In the genomic region with DNA sequence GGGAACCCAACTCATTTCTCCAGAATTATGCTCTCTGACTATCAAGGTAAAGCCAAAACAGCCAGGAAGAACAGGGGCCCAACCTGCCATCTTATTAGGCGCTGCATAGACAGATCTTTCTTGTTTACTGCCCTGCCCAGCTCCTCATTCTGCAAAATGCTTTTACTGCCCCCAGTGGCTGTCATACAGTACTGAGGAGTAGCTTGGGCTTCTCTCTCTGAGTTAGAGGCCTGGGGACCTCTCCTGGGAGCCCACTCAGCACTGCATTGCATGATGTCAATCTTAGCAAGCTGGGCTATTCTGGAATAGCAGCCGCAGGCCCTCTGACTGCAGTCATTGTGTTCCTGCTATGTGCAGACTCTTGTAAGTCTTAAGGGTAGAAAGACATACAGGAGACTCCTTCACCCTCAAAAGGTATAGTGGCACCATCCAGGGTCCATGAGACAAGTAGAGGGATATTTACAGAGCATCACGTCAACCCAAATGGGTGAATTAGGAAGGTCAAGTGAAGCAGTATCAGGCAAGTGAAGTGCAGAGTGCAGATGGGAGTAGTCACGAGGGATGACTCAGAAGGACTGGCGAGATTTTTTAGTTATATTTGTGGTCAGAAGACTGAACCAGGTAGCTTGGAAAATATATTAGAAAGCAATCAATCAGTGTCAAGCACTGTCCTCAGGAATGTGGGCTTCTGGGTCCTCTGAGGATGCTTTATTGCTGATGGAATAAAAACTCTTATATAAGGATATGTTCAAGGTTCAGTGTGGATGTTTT, we compare ENCODE assay signal across 9 cellular contexts.
DNase-seq lines count a peak whose midpoint lies in the region; ATAC-seq and TF ChIP-seq lines count a peak whose summit lies in the region.
"Had no signal": no experiment of that assay in that cellular context is flagged by ENCODE, and none has a peak within 500 bp of the region (broad histone marks: within the 10 kb centered on the region; RNA-seq: fewer than 3 reads in every experiment).

No MANE protein-coding gene starts in this region.

- H3K79me2 ChIP-seq in HCT116 (ENCODE audit: insufficient read depth, low read length), result no peaks in the 10 kb centered on the region

- ATAC-seq in HCT116 (peak; percentile 94), Panc1 (no peak), HG03196 (IDR thresholded peaks at IDR 0.05; ENCODE audit: unreplicated experiment) (no peak), GM21381 (IDR thresholded peaks at IDR 0.05; ENCODE audit: unreplicated experiment) (no peak), HG03025 (IDR thresholded peaks at IDR 0.05; ENCODE audit: low FRiP score, unreplicated experiment) (no peak)

- H2AFZ ChIP-seq in HCT116 (ENCODE audit: low read depth, low read length, poor library complexity, severe bottlenecking), result no peak overlapping the region

- no peak for TF ChIP-seq POLR2A in HCT116 (IDR thresholded peaks at IDR 0.05; ENCODE audit: borderline replicate concordance, extremely low read depth, insufficient read depth, insufficient read length)

- CTCF ChIA-PET in HCT116 (lab: Charles Lee) (interaction anchor here (1.0 to 1.6 kb wide), 5 partner anchors 9 to 297 kb away, joined by 3 to 9 read pairs (median 3); no protein-coding TSS in a partner anchor), Panc1 (lab: Charles Lee) (no interaction called here)

- TF ChIP-seq CTCF in HCT116 (IDR thresholded peaks at IDR 0.05 in 2 of 3, conservative IDR thresholded peaks at IDR 0.05 in 1 of 3; ENCODE audit: borderline replicate concordance in 1 of 3, insufficient read depth in 1 of 3, low read depth in 2 of 3, low read length in 2 of 3) (peak; percentile 24 to 73 (median 71); a peak in 5 of 6 replicates), Panc1 (IDR thresholded peaks at IDR 0.05) (0 out of 2 replicates have a peak, but pooled peaks have one; percentile 15)

- H4K20me1 ChIP-seq in HCT116 (ENCODE audit: insufficient read depth), result no peaks in the 10 kb centered on the region

- H3K9me3 ChIP-seq in HCT116 (ENCODE audit: control insufficient read depth in 1 of 2, insufficient read depth in 1 of 2, low read depth in 1 of 2, low read length in 2 of 2) (no peaks in the 10 kb centered on the region), Panc1 (ENCODE audit: control insufficient read depth, insufficient read depth, low read depth, low read length) (no peaks in the 10 kb centered on the region)

- H3K9ac ChIP-seq in HCT116 (ENCODE audit: low read length), result no peak overlapping the region

- no peaks in the 10 kb centered on the region for H3K9me2 ChIP-seq in HCT116 (ENCODE audit: insufficient read depth)

- DNase-seq in Daoy (ENCODE audit: low read depth), result peak; percentile 9
- no peak for DNase-seq in HCT116 (ENCODE audit: low read depth, low spot score)
- no peak for DNase-seq in Panc1 (ENCODE audit: low read depth, low spot score)
- peak; percentile 3 for DNase-seq in iris pigment epithelial cell (ENCODE audit: low read depth)
- no peak for DNase-seq in NCI-H510A (lab: John Stamatoyannopoulos, UW)

- RAD21 ChIA-PET in HCT116 (lab: Charles Lee; ENCODE audit: low non-redundant PET in 1 of 2, low total read pairs in 2 of 2, uncharacterized antibody in 2 of 2, unreplicated experiment in 2 of 2), result no interaction called here

- no peak overlapping the region for H3K4me2 ChIP-seq in HCT116 (ENCODE audit: low read length)

- H3K36me3 ChIP-seq in HCT116 (ENCODE audit: control insufficient read depth in 1 of 2, insufficient read depth in 2 of 2, low read length in 2 of 2) (no peaks in the 10 kb centered on the region), Panc1 (ENCODE audit: control insufficient read depth, insufficient read depth, low read length) (no peaks in the 10 kb centered on the region)

- BruUV-seq in HCT116 (replicated peaks; lab: Mats Ljungman, UMichigan), result no TSS peak
- no TSS peak for BruUV-seq in Panc1 (replicated peaks; lab: Mats Ljungman, UMichigan)

- no peak overlapping the region for H3K27ac ChIP-seq in HCT116 (ENCODE audit: low read depth, low read length)
- no peak overlapping the region for H3K27ac ChIP-seq in Panc1 (ENCODE audit: low read length)
- H3K27ac ChIP-seq: SK-N-MC had no signal

- H3K27me3 ChIP-seq in HCT116 (ENCODE audit: insufficient read depth, low read length) (no peaks in the 10 kb centered on the region), Panc1 (ENCODE audit: control insufficient read depth, insufficient read depth, low read length) (no peaks in the 10 kb centered on the region)

- POLR2A ChIA-PET in HCT116 (lab: Charles Lee) (no interaction called here), Panc1 (lab: Charles Lee) (no interaction called here)

- intact Hi-C loops in HCT116 (cut with micrococcal nuclease), result no loop called here
- intact Hi-C loops in Panc1 (cut with micrococcal nuclease; ENCODE audit: unreplicated experiment), result no loop called here

- H3K4me3 ChIP-seq in HCT116 (replicated peaks in 1 of 2; ENCODE audit: low read depth in 1 of 2, low read length in 2 of 2), result no peak overlapping the region
- H3K4me3 ChIP-seq in Panc1 (ENCODE audit: low read depth in 2 of 2, low read length in 2 of 2), result no peak overlapping the region
- H3K4me3 ChIP-seq: SK-N-MC had no signal

- H3K4me1 ChIP-seq in HCT116 (ENCODE audit: control insufficient read depth in 1 of 2, insufficient read depth in 2 of 2, low read length in 2 of 2) (peaks cover 0 to 8% of the 10 kb centered on the region in 2 experiments; a peak in 1 of 4 replicates), Panc1 (ENCODE audit: control insufficient read depth, insufficient read depth, low read length) (no peaks in the 10 kb centered on the region)

- in situ Hi-C loops in Panc1 (cut with HindIII; ENCODE audit: low pct_unique_long_range_greater_than_20kb, low sequenced_read_pairs), result no loop called here

- TF ChIP-seq RAD21 in HCT116 (IDR thresholded peaks at IDR 0.05; ENCODE audit: low read depth), result peak; percentile 39

TF ChIP-seq in HCT116, 20 proteins besides CTCF, POLR2A, EP300 and RAD21:
- TF ChIP-seq FOSL1 (IDR thresholded peaks at IDR 0.05; ENCODE audit: low read depth) (no peak), EZH2phosphoT487 (IDR thresholded peaks at IDR 0.05; ENCODE audit: borderline replicate concordance) (no peak), SP1 (IDR thresholded peaks at IDR 0.05; ENCODE audit: low read depth) (no peak), CBX3 (IDR thresholded peaks at IDR 0.05; ENCODE audit: low read depth) (no peak), ZFX (IDR thresholded peaks at IDR 0.05) (no peak), EGR1 (IDR thresholded peaks at IDR 0.05; ENCODE audit: low read depth) (no peak), ELF1 (IDR thresholded peaks at IDR 0.05; ENCODE audit: borderline replicate concordance, low read depth) (no peak), POLR2AphosphoS5 (IDR thresholded peaks at IDR 0.05; ENCODE audit: low read depth, low read length) (no peak), SIN3A (IDR thresholded peaks at IDR 0.05; ENCODE audit: low read depth) (no peak), JUND (IDR thresholded peaks at IDR 0.05) (no peak), ZNF274 (IDR thresholded peaks at IDR 0.05; ENCODE audit: low read depth, low read length) (no peak), EZH2 (IDR thresholded peaks at IDR 0.05) (no peak)
- TF ChIP-seq, protein P1, sequence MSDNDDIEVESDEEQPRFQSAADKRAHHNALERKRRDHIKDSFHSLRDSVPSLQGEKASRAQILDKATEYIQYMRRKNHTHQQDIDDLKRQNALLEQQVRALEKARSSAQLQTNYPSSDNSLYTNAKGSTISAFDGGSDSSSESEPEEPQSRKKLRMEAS (IDR thresholded peaks at IDR 0.05), result no peak
- TF ChIP-seq, protein P2, sequence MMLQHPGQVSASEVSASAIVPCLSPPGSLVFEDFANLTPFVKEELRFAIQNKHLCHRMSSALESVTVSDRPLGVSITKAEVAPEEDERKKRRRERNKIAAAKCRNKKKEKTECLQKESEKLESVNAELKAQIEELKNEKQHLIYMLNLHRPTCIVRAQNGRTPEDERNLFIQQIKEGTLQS (IDR thresholded peaks at IDR 0.05), result no peak

Comparison
In these comparisons a context has a peak if more than half of its experiments do, and no peak if none do; other contexts are left out.
1. DNase-seq: peak in Daoy (single experiment) and iris pigment epithelial cell (single experiment); none in HCT116 (single experiment), Panc1 (single experiment) and NCI-H510A (single experiment).